In the genomic region with DNA sequence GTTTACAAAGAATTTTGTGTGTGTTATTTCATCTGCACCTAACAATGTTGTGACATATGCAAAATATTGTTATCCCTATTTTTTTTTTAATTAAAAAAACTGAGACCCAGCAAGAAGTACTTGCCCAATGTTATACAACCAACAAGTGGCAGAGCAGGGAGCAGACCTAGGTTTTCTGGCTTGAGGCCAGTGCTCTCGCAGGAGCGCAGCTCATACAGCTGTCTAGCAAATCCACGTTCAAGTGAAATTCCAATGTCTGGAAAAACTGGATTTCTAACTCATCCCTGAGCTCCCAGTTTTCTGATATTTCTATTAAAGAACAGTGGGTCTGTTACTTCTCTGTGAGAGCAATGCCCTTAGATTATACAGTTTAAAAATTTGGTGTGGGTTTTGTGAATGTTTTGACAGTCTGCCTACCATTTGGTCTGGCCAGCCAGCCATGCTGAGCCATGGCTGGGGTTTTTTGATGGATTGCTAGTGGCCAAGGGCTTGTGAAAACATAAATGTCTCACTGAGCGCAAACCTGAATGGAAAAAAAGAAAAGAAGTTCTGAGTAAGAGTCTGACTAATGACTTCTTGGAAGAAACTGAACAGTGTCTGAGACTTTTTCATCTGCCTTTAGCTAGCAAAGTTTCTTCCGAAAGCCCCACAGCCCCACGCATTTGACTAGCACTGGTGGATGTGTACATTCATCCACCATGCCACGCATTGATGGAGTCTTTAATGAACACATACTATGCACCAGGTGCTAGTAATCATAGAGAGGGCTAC, we compare ENCODE assay signal across 15 cellular contexts. TPM values are rescaled to one million over a fixed set of nuclear protein-coding genes. Genes with fewer than 3 reads are reported as not detected.
DNase-seq lines count a peak whose midpoint lies in the region; ATAC-seq and TF ChIP-seq lines count a peak whose summit lies in the region.
"Had no signal": no experiment of that assay in that cellular context is flagged by ENCODE, and none has a peak within 500 bp of the region (broad histone marks: within the 10 kb centered on the region; RNA-seq: fewer than 3 reads in every experiment).

No MANE protein-coding gene starts in this region.

- H3K36me3 Mint-ChIP-seq in activated naive CD8-positive, alpha-beta T cell treated with anti-CD3 and anti-CD28 coated beads for 36 hours = no peaks in the 10 kb centered on the region

- H3K4me3 Mint-ChIP-seq in activated naive CD8-positive, alpha-beta T cell treated with anti-CD3 and anti-CD28 coated beads for 36 hours = no peak overlapping the region
- H3K4me3 Mint-ChIP-seq: GM23338 had no signal

- no peak overlapping the region for H3K4me3 ChIP-seq in kidney epithelial cell (ENCODE audit: low read depth, low read length)
- H3K4me3 ChIP-seq: colonic mucosa, GM23338, heart right ventricle had no signal

- DNase-seq in NCI-H446 (lab: John Stamatoyannopoulos, UW) (peak; percentile 1 to 39), NCI-H446 treated with DMSO at 0.1 percent for 48 hours (lab: John Stamatoyannopoulos, UW) (no peak), EH (ENCODE audit: low read depth) (peak; percentile 21), kidney epithelial cell (ENCODE audit: low read depth) (peak; percentile 56), NCI-H2029 (lab: John Stamatoyannopoulos, UW) (no peak), DMS114 treated with DMSO at 0.1 percent for 48 hours (lab: John Stamatoyannopoulos, UW; ENCODE audit: unreplicated experiment) (no peak)
- peak; percentile 48 for DNase-seq in activated naive CD8-positive, alpha-beta T cell treated with anti-CD3 and anti-CD28 coated beads for 36 hours
- DNase-seq: activated CD8-positive, alpha-beta memory T cell treated with anti-CD3 and anti-CD28 coated beads, Interleukin-2, amount 50 U/mL, for 4 hours; AML-193; colonic mucosa; heart right ventricle; retina; SK-N-SH had no signal

- H3K4me1 Mint-ChIP-seq in activated naive CD8-positive, alpha-beta T cell treated with anti-CD3 and anti-CD28 coated beads for 36 hours = peaks cover 33% of the 10 kb centered on the region
- H3K4me1 Mint-ChIP-seq: GM23338 had no signal

- H3K9me3 Mint-ChIP-seq in activated naive CD8-positive, alpha-beta T cell treated with anti-CD3 and anti-CD28 coated beads for 36 hours = peaks cover 12% of the 10 kb centered on the region

- peak overlapping the region; percentile 78 for H3K27ac Mint-ChIP-seq in activated naive CD8-positive, alpha-beta T cell treated with anti-CD3 and anti-CD28 coated beads for 36 hours
- H3K27ac Mint-ChIP-seq: GM23338 had no signal

- no peak for TF ChIP-seq CTCF in kidney epithelial cell (IDR thresholded peaks at IDR 0.05; ENCODE audit: insufficient read depth, low read length, poor library complexity, severe bottlenecking)

- ATAC-seq in HG03196 (IDR thresholded peaks at IDR 0.05; ENCODE audit: unreplicated experiment) = no peak
- ATAC-seq: GM23338, heart right ventricle had no signal

- H3K27me3 ChIP-seq in kidney epithelial cell (ENCODE audit: control insufficient read depth, insufficient read depth, low read length) = no peaks in the 10 kb centered on the region
- H3K27me3 ChIP-seq: colonic mucosa, heart right ventricle had no signal

- H3K36me3 ChIP-seq in kidney epithelial cell (ENCODE audit: control insufficient read depth, insufficient read depth, low read length) = no peaks in the 10 kb centered on the region
- H3K36me3 ChIP-seq: colonic mucosa, heart right ventricle had no signal

- H3K27me3 Mint-ChIP-seq in activated naive CD8-positive, alpha-beta T cell treated with anti-CD3 and anti-CD28 coated beads for 36 hours = no peaks in the 10 kb centered on the region

RNA-seq across cellular contexts. Expression of gene PRF1, which starts 15.4 kb away (rescaled TPM):
- total RNA-seq in activated naive CD8-positive, alpha-beta T cell treated with anti-CD3 and anti-CD28 coated beads for 36 hours = 10 to 100 TPM; 44.7 to 46.9 TPM
- total RNA-seq in kidney epithelial cell = not detected in 2 replicates
- total RNA-seq: GM23338 had no signal

RNA-seq across cellular contexts. Expression of gene ADAMTS14, which starts 54.3 kb away (rescaled TPM):
- under 1 TPM; 0.06 to 0.10 TPM for total RNA-seq in activated naive CD8-positive, alpha-beta T cell treated with anti-CD3 and anti-CD28 coated beads for 36 hours
- total RNA-seq in kidney epithelial cell = 1.3 and 1.6 TPM in 2 replicates

Comparison
In these comparisons a context has a peak if more than half of its experiments do, and no peak if none do; other contexts are left out.
1. DNase-seq: peak in NCI-H446 (2 of 2), EH (single experiment), activated naive CD8-positive, alpha-beta T cell treated with anti-CD3 and anti-CD28 coated beads for 36 hours (single experiment) and kidney epithelial cell (single experiment); none in NCI-H446 treated with DMSO at 0.1 percent for 48 hours (single experiment), NCI-H2029 (single experiment) and DMS114 treated with DMSO at 0.1 percent for 48 hours (single experiment).
2. RNA of gene PRF1, which starts 15.4 kb away (total RNA-seq): 44.7 to 46.9 TPM in activated naive CD8-positive, alpha-beta T cell treated with anti-CD3 and anti-CD28 coated beads for 36 hours; not detected in kidney epithelial cell; every median in the first group is over 10 times any median in the second.